In genomic region chr3:195007151-195007550, GRCh38 we compare ENCODE assay signal across 14 cellular contexts.
DNase-seq lines count a peak whose midpoint lies in the region; ATAC-seq and TF ChIP-seq lines count a peak whose summit lies in the region.
"Had no signal": no experiment of that assay in that cellular context is flagged by ENCODE, and none has a peak within 500 bp of the region (broad histone marks: within the 10 kb centered on the region; RNA-seq: fewer than 3 reads in every experiment).

No MANE protein-coding gene starts in this region.

- no peak for TF ChIP-seq POLR2A in stomach (IDR thresholded peaks at IDR 0.05)

- ATAC-seq in GM18873 (IDR thresholded peaks at IDR 0.05; ENCODE audit: low FRiP score, unreplicated experiment): no peak

- TF ChIP-seq CTCF in stomach (IDR thresholded peaks at IDR 0.05): no peak

- H3K4me3 ChIP-seq in stomach: no peak overlapping the region
- H3K4me3 ChIP-seq in H7 (ENCODE audit: insufficient read depth, low read depth, low read length): no peak overlapping the region
- H3K4me3 ChIP-seq: GM23248, HAP-1 had no signal

- H3K36me3 ChIP-seq in stomach: no peaks in the 10 kb centered on the region
- no peaks in the 10 kb centered on the region for H3K36me3 ChIP-seq in H7 (replicated peaks; ENCODE audit: control insufficient read depth, insufficient read depth, low read length)
- H3K36me3 ChIP-seq: HAP-1 had no signal

- peak; percentile 46 for DNase-seq in activated effector memory CD4-positive, alpha-beta T cell treated with anti-CD3 and anti-CD28 coated beads, Interleukin-2, amount 50 U/mL, for 16 hours
- DNase-seq in activated effector memory CD4-positive, alpha-beta T cell treated with Interleukin-2 at 50 U/mL for 16 hours: no peak
- DNase-seq in islet precursor cell: peak; percentile 7
- DNase-seq in stomach: peak; percentile 7
- DNase-seq in NCI-H1048 (lab: John Stamatoyannopoulos, UW): no peak
- no peak for DNase-seq in H7
- DNase-seq: 8988T; C1 segment of cervical spinal cord; CD4-positive, alpha-beta T cell; DND-41; GDM1; GM23248 had no signal

- no peak overlapping the region for H3K27ac ChIP-seq in stomach
- H3K27ac ChIP-seq: GM23248 had no signal

- H3K9me3 ChIP-seq in stomach: no peaks in the 10 kb centered on the region
- H3K9me3 ChIP-seq: HAP-1 had no signal

- TF ChIP-seq EP300 in stomach (IDR thresholded peaks at IDR 0.05): no peak

- intact Hi-C loops in stomach (cut with DNase I; ENCODE audit: low total_unique reads): no loop called here

- WGBS in stomach, 5 donors: 88 to 95% (median 91%) methylated on average over 4 to 5 of the region's 5 CpGs

- H3K4me1 ChIP-seq in stomach: peaks cover 4 to 16% (median 10%) of the 10 kb centered on the region in 4 donors

- H3K27me3 ChIP-seq in stomach (no peaks in the 10 kb centered on the region), H7 (ENCODE audit: control insufficient read depth, insufficient read depth, low read length) (no peaks in the 10 kb centered on the region)

Comparison
In these comparisons a context has a peak if more than half of its experiments do, and no peak if none do; other contexts are left out.
1. DNase-seq: peak in activated effector memory CD4-positive, alpha-beta T cell treated with anti-CD3 and anti-CD28 coated beads, Interleukin-2, amount 50 U/mL, for 16 hours (single experiment), islet precursor cell (single experiment) and stomach (single experiment); none in activated effector memory CD4-positive, alpha-beta T cell treated with Interleukin-2 at 50 U/mL for 16 hours (single experiment), NCI-H1048 (single experiment) and H7 (single experiment).